ENCODE assay signal across 1 cellular context in genomic region chr3:48240711-48241491, GRCh38.
TF ChIP-seq lines count a peak whose summit lies in the region.

ZNF589 (plus strand) TSS chr3:48241104; CDS start chr3:48241172, 68 bp downstream.

TF ChIP-seq in HepG2, 621 proteins besides CTCF, POLR2A, EP300 and RAD21 (continued from another document and continues in another):
- TF ChIP-seq ATF6 (CRISPR knock-in tag; conservative IDR thresholded peaks at IDR 0.05) (no peak), KLF6 (CRISPR knock-in tag; IDR thresholded peaks at IDR 0.05) (0 out of 2 replicates have a peak, but pooled peaks have one; percentile 73), ZNF607 (CRISPR knock-in tag; IDR thresholded peaks at IDR 0.05; ENCODE audit: borderline replicate concordance) (peak; percentile 18; the same call in 1 of the 2 replicates), ZNF841 (CRISPR knock-in tag; IDR thresholded peaks at IDR 0.05; ENCODE audit: borderline replicate concordance) (no peak), ZNF432 (CRISPR knock-in tag; IDR thresholded peaks at IDR 0.05; ENCODE audit: borderline replicate concordance) (no peak), TBX3 (IDR thresholded peaks at IDR 0.05; ENCODE audit: borderline replicate concordance) (no peak), ZNF24 (IDR thresholded peaks at IDR 0.05) (no peak), ZFP37 (CRISPR knock-in tag; IDR thresholded peaks at IDR 0.05; ENCODE audit: borderline replicate concordance) (peak; percentile 66; the same call in 1 of the 2 replicates), ZNF782 (CRISPR knock-in tag; IDR thresholded peaks at IDR 0.05; ENCODE audit: borderline replicate concordance) (peak; percentile 74; the same call in 1 of the 2 replicates), ARID5B (CRISPR knock-in tag; IDR thresholded peaks at IDR 0.05) (peak; percentile 60), MTF2 (CRISPR knock-in tag; IDR thresholded peaks at IDR 0.05; ENCODE audit: borderline replicate concordance) (no peak), ZBTB4 (CRISPR knock-in tag; IDR thresholded peaks at IDR 0.05; ENCODE audit: borderline replicate concordance) (0 out of 2 replicates have a peak, but pooled peaks have one; percentile 42), TAF15 (IDR thresholded peaks at IDR 0.05; ENCODE audit: low read depth, low read length, poor library complexity, severe bottlenecking) (peak; percentile 41), ZNF124 (CRISPR knock-in tag; IDR thresholded peaks at IDR 0.05) (peak; percentile 44; the same call in 1 of the 2 replicates), YY1 (IDR thresholded peaks at IDR 0.05; ENCODE audit: insufficient read depth, insufficient replicate concordance, low read depth, low read length) (peak; percentile 43), GATA4 (IDR thresholded peaks at IDR 0.05; ENCODE audit: borderline replicate concordance, low read depth) (no peak)
- TF ChIP-seq, protein P1, sequence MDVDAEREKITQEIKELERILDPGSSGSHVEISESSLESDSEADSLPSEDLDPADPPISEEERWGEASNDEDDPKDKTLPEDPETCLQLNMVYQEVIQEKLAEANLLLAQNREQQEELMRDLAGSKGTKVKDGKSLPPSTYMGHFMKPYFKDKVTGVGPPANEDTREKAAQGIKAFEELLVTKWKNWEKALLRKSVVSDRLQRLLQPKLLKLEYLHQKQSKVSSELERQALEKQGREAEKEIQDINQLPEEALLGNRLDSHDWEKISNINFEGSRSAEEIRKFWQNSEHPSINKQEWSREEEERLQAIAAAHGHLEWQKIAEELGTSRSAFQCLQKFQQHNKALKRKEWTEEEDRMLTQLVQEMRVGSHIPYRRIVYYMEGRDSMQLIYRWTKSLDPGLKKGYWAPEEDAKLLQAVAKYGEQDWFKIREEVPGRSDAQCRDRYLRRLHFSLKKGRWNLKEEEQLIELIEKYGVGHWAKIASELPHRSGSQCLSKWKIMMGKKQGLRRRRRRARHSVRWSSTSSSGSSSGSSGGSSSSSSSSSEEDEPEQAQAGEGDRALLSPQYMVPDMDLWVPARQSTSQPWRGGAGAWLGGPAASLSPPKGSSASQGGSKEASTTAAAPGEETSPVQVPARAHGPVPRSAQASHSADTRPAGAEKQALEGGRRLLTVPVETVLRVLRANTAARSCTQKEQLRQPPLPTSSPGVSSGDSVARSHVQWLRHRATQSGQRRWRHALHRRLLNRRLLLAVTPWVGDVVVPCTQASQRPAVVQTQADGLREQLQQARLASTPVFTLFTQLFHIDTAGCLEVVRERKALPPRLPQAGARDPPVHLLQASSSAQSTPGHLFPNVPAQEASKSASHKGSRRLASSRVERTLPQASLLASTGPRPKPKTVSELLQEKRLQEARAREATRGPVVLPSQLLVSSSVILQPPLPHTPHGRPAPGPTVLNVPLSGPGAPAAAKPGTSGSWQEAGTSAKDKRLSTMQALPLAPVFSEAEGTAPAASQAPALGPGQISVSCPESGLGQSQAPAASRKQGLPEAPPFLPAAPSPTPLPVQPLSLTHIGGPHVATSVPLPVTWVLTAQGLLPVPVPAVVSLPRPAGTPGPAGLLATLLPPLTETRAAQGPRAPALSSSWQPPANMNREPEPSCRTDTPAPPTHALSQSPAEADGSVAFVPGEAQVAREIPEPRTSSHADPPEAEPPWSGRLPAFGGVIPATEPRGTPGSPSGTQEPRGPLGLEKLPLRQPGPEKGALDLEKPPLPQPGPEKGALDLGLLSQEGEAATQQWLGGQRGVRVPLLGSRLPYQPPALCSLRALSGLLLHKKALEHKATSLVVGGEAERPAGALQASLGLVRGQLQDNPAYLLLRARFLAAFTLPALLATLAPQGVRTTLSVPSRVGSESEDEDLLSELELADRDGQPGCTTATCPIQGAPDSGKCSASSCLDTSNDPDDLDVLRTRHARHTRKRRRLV (CRISPR knock-in tag; IDR thresholded peaks at IDR 0.05), result no peak
- TF ChIP-seq, protein P2, sequence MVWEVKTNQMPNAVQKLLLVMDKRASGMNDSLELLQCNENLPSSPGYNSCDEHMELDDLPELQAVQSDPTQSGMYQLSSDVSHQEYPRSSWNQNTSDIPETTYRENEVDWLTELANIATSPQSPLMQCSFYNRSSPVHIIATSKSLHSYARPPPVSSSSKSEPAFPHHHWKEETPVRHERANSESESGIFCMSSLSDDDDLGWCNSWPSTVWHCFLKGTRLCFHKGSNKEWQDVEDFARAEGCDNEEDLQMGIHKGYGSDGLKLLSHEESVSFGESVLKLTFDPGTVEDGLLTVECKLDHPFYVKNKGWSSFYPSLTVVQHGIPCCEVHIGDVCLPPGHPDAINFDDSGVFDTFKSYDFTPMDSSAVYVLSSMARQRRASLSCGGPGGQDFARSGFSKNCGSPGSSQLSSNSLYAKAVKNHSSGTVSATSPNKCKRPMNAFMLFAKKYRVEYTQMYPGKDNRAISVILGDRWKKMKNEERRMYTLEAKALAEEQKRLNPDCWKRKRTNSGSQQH (CRISPR knock-in tag; IDR thresholded peaks at IDR 0.05; ENCODE audit: low read depth), result no peak; the same call in 1 of the 2 replicates
- TF ChIP-seq, protein P3, sequence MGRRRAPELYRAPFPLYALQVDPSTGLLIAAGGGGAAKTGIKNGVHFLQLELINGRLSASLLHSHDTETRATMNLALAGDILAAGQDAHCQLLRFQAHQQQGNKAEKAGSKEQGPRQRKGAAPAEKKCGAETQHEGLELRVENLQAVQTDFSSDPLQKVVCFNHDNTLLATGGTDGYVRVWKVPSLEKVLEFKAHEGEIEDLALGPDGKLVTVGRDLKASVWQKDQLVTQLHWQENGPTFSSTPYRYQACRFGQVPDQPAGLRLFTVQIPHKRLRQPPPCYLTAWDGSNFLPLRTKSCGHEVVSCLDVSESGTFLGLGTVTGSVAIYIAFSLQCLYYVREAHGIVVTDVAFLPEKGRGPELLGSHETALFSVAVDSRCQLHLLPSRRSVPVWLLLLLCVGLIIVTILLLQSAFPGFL (CRISPR knock-in tag; IDR thresholded peaks at IDR 0.05), result no peak
- TF ChIP-seq, protein P4, sequence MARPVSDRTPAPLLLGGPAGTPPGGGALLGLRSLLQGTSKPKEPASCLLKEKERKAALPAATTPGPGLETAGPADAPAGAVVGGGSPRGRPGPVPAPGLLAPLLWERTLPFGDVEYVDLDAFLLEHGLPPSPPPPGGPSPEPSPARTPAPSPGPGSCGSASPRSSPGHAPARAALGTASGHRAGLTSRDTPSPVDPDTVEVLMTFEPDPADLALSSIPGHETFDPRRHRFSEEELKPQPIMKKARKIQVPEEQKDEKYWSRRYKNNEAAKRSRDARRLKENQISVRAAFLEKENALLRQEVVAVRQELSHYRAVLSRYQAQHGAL (CRISPR knock-in tag; IDR thresholded peaks at IDR 0.05; ENCODE audit: not compliant biosample characterization), result peak; percentile 60
- TF ChIP-seq, protein P5, sequence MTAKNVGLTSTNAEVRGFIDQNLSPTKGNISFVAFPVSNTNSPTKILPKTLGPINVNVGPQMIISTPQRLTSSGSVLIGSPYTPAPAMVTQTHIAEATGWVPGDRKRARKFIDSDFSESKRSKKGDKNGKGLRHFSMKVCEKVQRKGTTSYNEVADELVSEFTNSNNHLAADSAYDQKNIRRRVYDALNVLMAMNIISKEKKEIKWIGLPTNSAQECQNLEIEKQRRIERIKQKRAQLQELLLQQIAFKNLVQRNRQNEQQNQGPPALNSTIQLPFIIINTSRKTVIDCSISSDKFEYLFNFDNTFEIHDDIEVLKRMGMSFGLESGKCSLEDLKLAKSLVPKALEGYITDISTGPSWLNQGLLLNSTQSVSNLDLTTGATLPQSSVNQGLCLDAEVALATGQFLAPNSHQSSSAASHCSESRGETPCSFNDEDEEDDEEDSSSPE (CRISPR knock-in tag; IDR thresholded peaks at IDR 0.05), result peak; percentile 93
- TF ChIP-seq, protein P6, sequence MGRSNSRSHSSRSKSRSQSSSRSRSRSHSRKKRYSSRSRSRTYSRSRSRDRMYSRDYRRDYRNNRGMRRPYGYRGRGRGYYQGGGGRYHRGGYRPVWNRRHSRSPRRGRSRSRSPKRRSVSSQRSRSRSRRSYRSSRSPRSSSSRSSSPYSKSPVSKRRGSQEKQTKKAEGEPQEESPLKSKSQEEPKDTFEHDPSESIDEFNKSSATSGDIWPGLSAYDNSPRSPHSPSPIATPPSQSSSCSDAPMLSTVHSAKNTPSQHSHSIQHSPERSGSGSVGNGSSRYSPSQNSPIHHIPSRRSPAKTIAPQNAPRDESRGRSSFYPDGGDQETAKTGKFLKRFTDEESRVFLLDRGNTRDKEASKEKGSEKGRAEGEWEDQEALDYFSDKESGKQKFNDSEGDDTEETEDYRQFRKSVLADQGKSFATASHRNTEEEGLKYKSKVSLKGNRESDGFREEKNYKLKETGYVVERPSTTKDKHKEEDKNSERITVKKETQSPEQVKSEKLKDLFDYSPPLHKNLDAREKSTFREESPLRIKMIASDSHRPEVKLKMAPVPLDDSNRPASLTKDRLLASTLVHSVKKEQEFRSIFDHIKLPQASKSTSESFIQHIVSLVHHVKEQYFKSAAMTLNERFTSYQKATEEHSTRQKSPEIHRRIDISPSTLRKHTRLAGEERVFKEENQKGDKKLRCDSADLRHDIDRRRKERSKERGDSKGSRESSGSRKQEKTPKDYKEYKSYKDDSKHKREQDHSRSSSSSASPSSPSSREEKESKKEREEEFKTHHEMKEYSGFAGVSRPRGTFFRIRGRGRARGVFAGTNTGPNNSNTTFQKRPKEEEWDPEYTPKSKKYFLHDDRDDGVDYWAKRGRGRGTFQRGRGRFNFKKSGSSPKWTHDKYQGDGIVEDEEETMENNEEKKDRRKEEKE (IDR thresholded peaks at IDR 0.05), result no peak
- TF ChIP-seq, protein P7, sequence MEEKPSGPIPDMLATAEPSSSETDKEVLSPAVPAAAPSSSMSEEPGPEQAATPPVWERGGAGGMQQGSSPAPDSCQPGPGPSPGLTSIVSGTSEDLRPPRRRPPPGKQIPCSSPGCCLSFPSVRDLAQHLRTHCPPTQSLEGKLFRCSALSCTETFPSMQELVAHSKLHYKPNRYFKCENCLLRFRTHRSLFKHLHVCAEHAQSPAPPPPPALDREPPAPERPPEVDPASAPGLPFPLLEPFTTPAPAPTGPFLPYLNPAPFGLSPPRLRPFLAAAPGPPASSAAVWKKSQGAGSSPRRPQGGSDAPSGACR (CRISPR knock-in tag; IDR thresholded peaks at IDR 0.05), result no peak
